Comparison of ENCODE assay signal across 8 cellular contexts in genomic region chr3:18424213-18424861, GRCh38. TPM values are rescaled to one million over a fixed set of nuclear protein-coding genes. Genes with fewer than 3 reads are reported as not detected.
A peak's percentile ranks its signal among the peaks of the same experiment; 100 is the strongest.
DNase-seq lines count a peak whose midpoint lies in the region; ATAC-seq and TF ChIP-seq lines count a peak whose summit lies in the region.

No MANE protein-coding gene starts in this region.

- peak; percentile 2 for DNase-seq in GM12865 (ENCODE audit: low read depth)
- DNase-seq in LNCaP clone FGC (ENCODE audit: low read depth), result no peak
- DNase-seq in central memory CD8-positive, alpha-beta T cell (ENCODE audit: low spot score in 2 of 2), result no peak
- DNase-seq in lung (ENCODE audit: low spot score), result no peak
- DNase-seq in transverse colon, result peak; percentile 15
- no peak for DNase-seq in NAMALWA (ENCODE audit: low spot score)
- no peak for DNase-seq in GM19240 (ENCODE audit: insufficient read length, low spot score)
- DNase-seq in NCI-H1694 treated with DMSO at 0.1 percent for 48 hours (lab: John Stamatoyannopoulos, UW), result no peak

- TF ChIP-seq POLR2A in transverse colon (IDR thresholded peaks at IDR 0.05), result no peak

- no peaks in the 10 kb centered on the region for H3K27me3 Mint-ChIP-seq in central memory CD8-positive, alpha-beta T cell

- in situ Hi-C loops in transverse colon (cut with MboI; ENCODE audit: low pct_ligation_motif_present in 1 of 4, low pct_unique_long_range_greater_than_20kb in 1 of 4, low sequenced_read_pairs in 3 of 4), result no loop called here

- peak overlapping the region; percentile 99 for H3K27ac Mint-ChIP-seq in central memory CD8-positive, alpha-beta T cell (ENCODE audit: low read depth)

- peaks cover 0 to 2% of the 10 kb centered on the region in 2 donors for H3K36me3 ChIP-seq in lung (ENCODE audit: control insufficient read depth in 2 of 2, insufficient read depth in 2 of 2, low read length in 2 of 2)
- H3K36me3 ChIP-seq in transverse colon, result no peaks in the 10 kb centered on the region

- H3K36me3 Mint-ChIP-seq in central memory CD8-positive, alpha-beta T cell (ENCODE audit: insufficient read depth), result peaks cover 35% of the 10 kb centered on the region

- H3K9me3 ChIP-seq in lung (ENCODE audit: control insufficient read depth in 2 of 2, insufficient read depth in 1 of 2, low read length in 1 of 2), result no peaks in the 10 kb centered on the region
- H3K9me3 ChIP-seq in transverse colon, result no peaks in the 10 kb centered on the region

- intact Hi-C loops in transverse colon (cut with DNase I; ENCODE audit: low total_unique reads), result no loop called here

- WGBS in lung, 2 donors, result 1% methylated on average over 34 of the region's 34 CpGs
- 0 to 1% methylated on average over 12 to 34 of the region's 34 CpGs for WGBS in transverse colon (ENCODE audit: low coverage in 1 of 2), 2 donors

- no peaks in the 10 kb centered on the region for H3K4me1 ChIP-seq in lung (ENCODE audit: control insufficient read depth in 2 of 2, insufficient read depth in 2 of 2, low read length in 2 of 2)
- H3K4me1 ChIP-seq in transverse colon, result peaks cover 13 to 51% (median 28%) of the 10 kb centered on the region in 4 donors

- no peak for TF ChIP-seq EP300 in transverse colon (IDR thresholded peaks at IDR 0.05; ENCODE audit: low read depth)

- H3K4me1 Mint-ChIP-seq in central memory CD8-positive, alpha-beta T cell, result peaks cover 65% of the 10 kb centered on the region

- no peak for TF ChIP-seq CTCF in GM12865 (IDR thresholded peaks at IDR 0.05; ENCODE audit: insufficient read depth, low read depth, low read length, missing control alignments)
- no peak for TF ChIP-seq CTCF in LNCaP clone FGC (IDR thresholded peaks at IDR 0.05; ENCODE audit: control insufficient read depth, extremely low read depth, insufficient read depth)
- TF ChIP-seq CTCF in lung (IDR thresholded peaks at IDR 0.05; ENCODE audit: control extremely low read depth, extremely low read depth), result no peak
- no peak for TF ChIP-seq CTCF in transverse colon (IDR thresholded peaks at IDR 0.05)

- no peaks in the 10 kb centered on the region for H3K9me3 Mint-ChIP-seq in central memory CD8-positive, alpha-beta T cell

- peak overlapping the region; percentile 92 to 98 for H3K27ac ChIP-seq in lung (ENCODE audit: low read depth in 1 of 2, low read length in 1 of 2)
- H3K27ac ChIP-seq in transverse colon, result peak overlapping the region; percentile 91 to 95 (median 93)

- no peak for ATAC-seq in central memory CD8-positive, alpha-beta T cell (replicated peaks; ENCODE audit: extremely low read depth, poor library complexity, severe bottlenecking)
- no peak for ATAC-seq in lung (ENCODE audit: insufficient read depth, low FRiP score)

- peak overlapping the region; percentile 97 for H3K4me3 Mint-ChIP-seq in central memory CD8-positive, alpha-beta T cell

- H3K4me3 ChIP-seq in GM12865 (ENCODE audit: low read depth, low read length) (peak overlapping the region; percentile 66), LNCaP clone FGC (ENCODE audit: low read depth, low read length) (peak overlapping the region; percentile 37), lung (peak overlapping the region; percentile 79), transverse colon (peak overlapping the region; percentile 89 to 93 (median 91))

- no peaks in the 10 kb centered on the region for H3K27me3 ChIP-seq in lung (ENCODE audit: control insufficient read depth, insufficient read depth)
- H3K27me3 ChIP-seq in transverse colon, result no peaks in the 10 kb centered on the region

RNA-seq across cellular contexts. Expression of gene SATB1, which starts 0.8 kb away (rescaled TPM):
- total RNA-seq in lung, result 100 to 1,000 TPM in 1 of 2 donors, 10 to 100 TPM in 1; 21.9 to 116 TPM
- 10 to 100 TPM; 11.4 to 11.9 TPM for polyA plus RNA-seq in lung
- total RNA-seq in transverse colon, result 10 to 100 TPM; 27.7 to 85.3 (median 67.1) TPM

Comparison
In these comparisons a context has a peak if more than half of its experiments do, and no peak if none do; other contexts are left out.
1. DNase-seq: peak in GM12865 (single experiment) and transverse colon (single experiment); none in LNCaP clone FGC (single experiment), central memory CD8-positive, alpha-beta T cell (0 of 2), lung (single experiment), NAMALWA (single experiment), GM19240 (single experiment) and NCI-H1694 treated with DMSO at 0.1 percent for 48 hours (single experiment).
2. H3K4me3 ChIP-seq: peak in every context shown above with its lines; median percentile 91 in transverse colon; 79 in lung; 66 in GM12865; 37 in LNCaP clone FGC.